11 cellular contexts compared by ENCODE assay signal in genomic region chr1:151069103-151069486, GRCh38. TPM values are rescaled to one million over a fixed set of nuclear protein-coding genes. Genes with fewer than 3 reads are reported as not detected.
DNase-seq lines count a peak whose midpoint lies in the region; FAIRE-seq and TF ChIP-seq lines count a peak whose summit lies in the region.
"Had no signal": no experiment of that assay in that cellular context is flagged by ENCODE, and none has a peak within 500 bp of the region (broad histone marks: within the 10 kb centered on the region; RNA-seq: fewer than 3 reads in every experiment).

No MANE protein-coding gene starts in this region.

- FAIRE-seq in astrocyte (lab: Jason Lieb, UNC) (no peak), GM19239 (lab: Jason Lieb, UNC) (no peak)

- no peak overlapping the region for H3K9ac ChIP-seq in HUES48 (ENCODE audit: low read depth, low read length)
- H3K9ac ChIP-seq in astrocyte (ENCODE audit: low read length): no peak overlapping the region

- no peak for TF ChIP-seq POLR2A in lower leg skin (IDR thresholded peaks at IDR 0.05)

- H4K20me1 ChIP-seq in astrocyte (ENCODE audit: insufficient read depth, low read length): peaks cover 30% of the 10 kb centered on the region

- H3K36me3 ChIP-seq in HUES48 (ENCODE audit: control insufficient read depth, insufficient read depth, low read length): peaks cover 23% of the 10 kb centered on the region
- peaks cover 20% of the 10 kb centered on the region for H3K36me3 ChIP-seq in astrocyte (ENCODE audit: insufficient read depth, low read length)

- intact Hi-C loops in lower leg skin (cut with DNase I; ENCODE audit: low total_unique reads): no loop called here

- H3K9me3 ChIP-seq in HUES48 (ENCODE audit: control insufficient read depth, insufficient read depth, low read length) (no peaks in the 10 kb centered on the region), astrocyte (ENCODE audit: insufficient read depth, low read depth, low read length) (no peaks in the 10 kb centered on the region)

- H3K27ac Mint-ChIP-seq in astrocyte (ENCODE audit: unreplicated experiment): peak overlapping the region; percentile 47
- H3K27ac Mint-ChIP-seq in neural crest cell (ENCODE audit: unreplicated experiment): peak overlapping the region; percentile 37

- no peak for TF ChIP-seq CTCF in C4-2B (conservative IDR thresholded peaks at IDR 0.05)
- TF ChIP-seq CTCF in astrocyte (IDR thresholded peaks at IDR 0.05; ENCODE audit: insufficient read depth, low read depth, low read length): no peak
- TF ChIP-seq CTCF in neural crest cell (conservative IDR thresholded peaks at IDR 0.05): no peak
- TF ChIP-seq CTCF in lower leg skin (IDR thresholded peaks at IDR 0.05): no peak

- WGBS in lower leg skin, 2 donors: 85 to 87% methylated on average over 5 of the region's 5 CpGs

- no peak overlapping the region for H2AFZ ChIP-seq in astrocyte (ENCODE audit: low read depth, low read length)

- H3K4me1 ChIP-seq in HUES48 (ENCODE audit: control insufficient read depth, insufficient read depth, low read length) (peaks cover 4% of the 10 kb centered on the region; the same call in 1 of the 2 replicates), astrocyte (ENCODE audit: insufficient read depth, low read length) (peaks cover 2% of the 10 kb centered on the region)

- H3K9me3 Mint-ChIP-seq in astrocyte (ENCODE audit: unreplicated experiment) (no peaks in the 10 kb centered on the region), neural crest cell (no peaks in the 10 kb centered on the region)

- H3K36me3 Mint-ChIP-seq in astrocyte (ENCODE audit: low read depth, unreplicated experiment): peaks cover 16% of the 10 kb centered on the region
- H3K36me3 Mint-ChIP-seq in neural crest cell (ENCODE audit: low read depth): peaks cover 25% of the 10 kb centered on the region

- peaks cover 57% of the 10 kb centered on the region for H3K79me2 ChIP-seq in astrocyte (ENCODE audit: insufficient read depth, low read length)

- no peak for DNase-seq in astrocyte (ENCODE audit: low read depth)
- DNase-seq in neural crest cell (ENCODE audit: low read depth, low spot score): no peak
- no peak for DNase-seq in lower leg skin (ENCODE audit: low spot score in 2 of 2)
- no peak for DNase-seq in HuH-7.5 (ENCODE audit: low spot score)
- DNase-seq in NCI-H524 (lab: John Stamatoyannopoulos, UW): no peak
- DNase-seq in GM19239 (ENCODE audit: insufficient read length, low spot score): no peak
- DNase-seq: brain microvascular endothelial cell, foreskin melanocyte, NCI-H446 treated with DMSO at 0.1 percent for 48 hours had no signal

- H3K4me3 Mint-ChIP-seq in astrocyte (ENCODE audit: unreplicated experiment) (peak overlapping the region; percentile 5), neural crest cell (peak overlapping the region; percentile 70)

- H3K27ac ChIP-seq in C4-2B (peak overlapping the region; percentile 93; the same call in 1 of the 2 replicates), HUES48 (ENCODE audit: low read depth, low read length) (peak overlapping the region; percentile 46), astrocyte (ENCODE audit: low read depth, low read length) (no peak overlapping the region)

- H3K4me1 Mint-ChIP-seq in astrocyte (ENCODE audit: low read depth, unreplicated experiment): peaks cover 20% of the 10 kb centered on the region
- H3K4me1 Mint-ChIP-seq in neural crest cell: peaks cover 44% of the 10 kb centered on the region

- no peaks in the 10 kb centered on the region for H3K27me3 Mint-ChIP-seq in astrocyte (ENCODE audit: low read depth, unreplicated experiment)
- H3K27me3 Mint-ChIP-seq in neural crest cell (ENCODE audit: low read depth): peaks cover 3% of the 10 kb centered on the region

- H3K4me3 ChIP-seq in HUES48 (ENCODE audit: low read depth, low read length): no peak overlapping the region
- no peak overlapping the region for H3K4me3 ChIP-seq in astrocyte (ENCODE audit: insufficient read depth, low read depth, low read length)
- no peak overlapping the region for H3K4me3 ChIP-seq in lower leg skin (ENCODE audit: low read depth, poor library complexity, severe bottlenecking)

- H3K4me2 ChIP-seq in astrocyte (ENCODE audit: low read length): no peak overlapping the region

- H3K27me3 ChIP-seq in HUES48 (ENCODE audit: control insufficient read depth, insufficient read depth, low read length): no peaks in the 10 kb centered on the region
- H3K27me3 ChIP-seq in astrocyte (ENCODE audit: insufficient read depth, low read length): no peaks in the 10 kb centered on the region
- H3K27me3 ChIP-seq: brain microvascular endothelial cell had no signal

RNA-seq across cellular contexts. Expression of gene GABPB2, which starts 1.5 kb away (rescaled TPM):
- total RNA-seq in astrocyte (3.6 and 3.8 TPM in 2 replicates), neural crest cell (6.1 and 7.8 TPM in 2 replicates), lower leg skin (10 to 100 TPM in 2 of 4 donors, 1 to 10 TPM in 2; 8.1 to 16.6 (median 11.0) TPM)

RNA-seq across cellular contexts. Expression of gene MLLT11, which starts 8.9 kb away (rescaled TPM):
- total RNA-seq in astrocyte: 69.3 and 77.4 TPM in 2 replicates
- total RNA-seq in neural crest cell: 63.9 and 66.1 TPM in 2 replicates
- 1 to 10 TPM in 1 of 4 donors, under 1 TPM in 3; 0.47 to 1.6 (median 0.70) TPM for total RNA-seq in lower leg skin

RNA-seq across cellular contexts. Expression of gene CDC42SE1, which starts 9.7 kb away (rescaled TPM):
- 107 and 116 TPM in 2 replicates for total RNA-seq in astrocyte
- 111 and 115 TPM in 2 replicates for total RNA-seq in neural crest cell
- 10 to 100 TPM; 88.8 to 93.5 (median 92.0) TPM for total RNA-seq in lower leg skin

RNA-seq across cellular contexts. Expression of gene C1orf56, which starts 21.5 kb away (rescaled TPM):
- total RNA-seq in astrocyte: 1.3 and 1.7 TPM in 2 replicates
- 6.3 and 8.0 TPM in 2 replicates for total RNA-seq in neural crest cell
- 1 to 10 TPM; 3.1 to 4.6 (median 3.6) TPM for total RNA-seq in lower leg skin

RNA-seq across cellular contexts. Expression of gene BNIPL, which starts 32.7 kb away (rescaled TPM):
- total RNA-seq in astrocyte (0.29 and 0.73 TPM in 2 replicates), neural crest cell (0.79 and 1.1 TPM in 2 replicates), lower leg skin (100 to 1,000 TPM; 220 to 297 (median 254) TPM)

Comparison
In these comparisons a context has a peak if more than half of its experiments do, and no peak if none do; other contexts are left out.
1. RNA of gene MLLT11, which starts 8.9 kb away (total RNA-seq): 69.3 to 77.4 TPM in astrocyte and 63.9 to 66.1 TPM in neural crest cell; 0.47 to 1.6 TPM in lower leg skin; every median in the first group is over 10 times any median in the second.